In the genomic region with DNA sequence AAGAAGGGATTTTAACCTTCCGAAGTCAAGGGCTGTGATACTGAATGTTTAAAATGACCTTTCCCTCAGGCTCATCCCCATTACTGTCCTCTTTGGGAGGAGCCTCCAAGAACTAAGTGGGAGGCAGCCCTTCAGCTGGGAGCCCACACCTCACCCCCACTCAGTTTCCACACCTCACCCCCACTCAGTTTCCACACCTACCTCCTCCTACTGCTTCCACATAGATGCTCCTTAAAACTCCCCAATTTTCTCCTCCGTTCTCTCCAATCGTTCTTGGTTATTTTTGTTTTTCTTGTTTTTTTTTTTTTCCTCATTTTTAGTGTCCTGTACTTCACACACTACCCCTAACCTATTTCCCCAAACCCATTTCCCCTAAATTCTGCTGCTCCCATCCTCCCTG, we compare ENCODE assay signal across 15 cellular contexts. TPM values are rescaled to one million over a fixed set of nuclear protein-coding genes. Genes with fewer than 3 reads are reported as not detected.
DNase-seq lines count a peak whose midpoint lies in the region; ATAC-seq and TF ChIP-seq lines count a peak whose summit lies in the region.
"Had no signal": no experiment of that assay in that cellular context is flagged by ENCODE, and none has a peak within 500 bp of the region (broad histone marks: within the 10 kb centered on the region; RNA-seq: fewer than 3 reads in every experiment).

No MANE protein-coding gene starts in this region.

- ATAC-seq in stimulated activated naive CD8-positive, alpha-beta T cell treated with anti-CD3 and anti-CD28 coated beads, Interleukin-15, amount 100 ng/mL, for 72 hours: no peak
- no peak for ATAC-seq in central memory CD8-positive, alpha-beta T cell (replicated peaks; ENCODE audit: extremely low read depth, poor library complexity, severe bottlenecking)
- no peak for ATAC-seq in activated naive CD8-positive, alpha-beta T cell treated with anti-CD3 and anti-CD28 coated beads, Interleukin-2, amount 50 U/mL, for 24 hours
- ATAC-seq: CD8-positive, alpha-beta T cell; GM23338; HCT116 had no signal

- no peak for DNase-seq in stimulated activated naive CD8-positive, alpha-beta T cell treated with anti-CD3 and anti-CD28 coated beads, Interleukin-15, amount 100 ng/mL, for 72 hours
- no peak for DNase-seq in central memory CD8-positive, alpha-beta T cell (ENCODE audit: low spot score in 2 of 2)
- no peak for DNase-seq in mesothelial cell of epicardium (ENCODE audit: low spot score in 2 of 2, unreplicated experiment in 2 of 2)
- DNase-seq in activated naive CD8-positive, alpha-beta T cell treated with anti-CD3 and anti-CD28 coated beads, Interleukin-2, amount 50 U/mL, for 24 hours: no peak
- no peak for DNase-seq in activated naive CD4-positive, alpha-beta T cell treated with anti-CD3 and anti-CD28 coated beads for 36 hours
- DNase-seq: Caco-2; CD4-positive, CD25-positive, alpha-beta regulatory T cell; CD8-positive, alpha-beta T cell; DMS153; DND-41; H9; HFFc6 had no signal

- H3K4me1 Mint-ChIP-seq in stimulated activated naive CD8-positive, alpha-beta T cell treated with anti-CD3 and anti-CD28 coated beads, Interleukin-15, Interleukin-2, amounts not matched to agents 100 ng/mL and 50 ng/mL, for 24 hours (ENCODE audit: low read depth): no peaks in the 10 kb centered on the region
- H3K4me1 Mint-ChIP-seq in stimulated activated naive CD8-positive, alpha-beta T cell treated with anti-CD3 and anti-CD28 coated beads, Interleukin-15, amount 100 ng/mL, for 72 hours: no peaks in the 10 kb centered on the region
- no peaks in the 10 kb centered on the region for H3K4me1 Mint-ChIP-seq in central memory CD8-positive, alpha-beta T cell
- peaks cover 19% of the 10 kb centered on the region for H3K4me1 Mint-ChIP-seq in mesothelial cell of epicardium
- no peaks in the 10 kb centered on the region for H3K4me1 Mint-ChIP-seq in activated naive CD8-positive, alpha-beta T cell treated with anti-CD3 and anti-CD28 coated beads, Interleukin-2, amount 50 U/mL, for 24 hours
- no peaks in the 10 kb centered on the region for H3K4me1 Mint-ChIP-seq in activated naive CD4-positive, alpha-beta T cell treated with anti-CD3 and anti-CD28 coated beads for 36 hours (ENCODE audit: low read depth)
- H3K4me1 Mint-ChIP-seq: CD4-positive, CD25-positive, alpha-beta regulatory T cell; GM23338 had no signal

- H3K36me3 Mint-ChIP-seq in stimulated activated naive CD8-positive, alpha-beta T cell treated with anti-CD3 and anti-CD28 coated beads, Interleukin-15, Interleukin-2, amounts not matched to agents 100 ng/mL and 50 ng/mL, for 24 hours (ENCODE audit: low read depth): no peaks in the 10 kb centered on the region
- H3K36me3 Mint-ChIP-seq in central memory CD8-positive, alpha-beta T cell (ENCODE audit: insufficient read depth): no peaks in the 10 kb centered on the region
- H3K36me3 Mint-ChIP-seq in mesothelial cell of epicardium: peaks cover 11% of the 10 kb centered on the region
- no peaks in the 10 kb centered on the region for H3K36me3 Mint-ChIP-seq in activated naive CD8-positive, alpha-beta T cell treated with anti-CD3 and anti-CD28 coated beads, Interleukin-2, amount 50 U/mL, for 24 hours (ENCODE audit: low read depth)
- no peaks in the 10 kb centered on the region for H3K36me3 Mint-ChIP-seq in activated naive CD4-positive, alpha-beta T cell treated with anti-CD3 and anti-CD28 coated beads for 36 hours (ENCODE audit: low read depth)
- H3K36me3 Mint-ChIP-seq: CD4-positive, CD25-positive, alpha-beta regulatory T cell; CD8-positive, alpha-beta T cell had no signal

- TF ChIP-seq CTCF in mesothelial cell of epicardium (IDR thresholded peaks at IDR 0.05; ENCODE audit: unreplicated experiment): no peak

- peak overlapping the region; percentile 50 for H3K27ac Mint-ChIP-seq in stimulated activated naive CD8-positive, alpha-beta T cell treated with anti-CD3 and anti-CD28 coated beads, Interleukin-15, Interleukin-2, amounts not matched to agents 100 ng/mL and 50 ng/mL, for 24 hours
- H3K27ac Mint-ChIP-seq in stimulated activated naive CD8-positive, alpha-beta T cell treated with anti-CD3 and anti-CD28 coated beads, Interleukin-15, amount 100 ng/mL, for 72 hours: no peak overlapping the region
- H3K27ac Mint-ChIP-seq in central memory CD8-positive, alpha-beta T cell (ENCODE audit: low read depth): peak overlapping the region; percentile 38
- H3K27ac Mint-ChIP-seq in mesothelial cell of epicardium: peak overlapping the region; percentile 0
- no peak overlapping the region for H3K27ac Mint-ChIP-seq in activated naive CD8-positive, alpha-beta T cell treated with anti-CD3 and anti-CD28 coated beads, Interleukin-2, amount 50 U/mL, for 24 hours
- H3K27ac Mint-ChIP-seq in activated naive CD4-positive, alpha-beta T cell treated with anti-CD3 and anti-CD28 coated beads for 36 hours: no peak overlapping the region
- H3K27ac Mint-ChIP-seq: CD4-positive, CD25-positive, alpha-beta regulatory T cell; CD8-positive, alpha-beta T cell; GM23338 had no signal

- intact Hi-C loops in activated naive CD4-positive, alpha-beta T cell treated with anti-CD3 and anti-CD28 coated beads for 36 hours (cut with micrococcal nuclease): loop anchor here (5.0 kb wide), 1 partner anchor 148 kb away; no protein-coding TSS in a partner anchor

- no peaks in the 10 kb centered on the region for H3K9me3 Mint-ChIP-seq in stimulated activated naive CD8-positive, alpha-beta T cell treated with anti-CD3 and anti-CD28 coated beads, Interleukin-15, Interleukin-2, amounts not matched to agents 100 ng/mL and 50 ng/mL, for 24 hours
- H3K9me3 Mint-ChIP-seq in stimulated activated naive CD8-positive, alpha-beta T cell treated with anti-CD3 and anti-CD28 coated beads, Interleukin-15, amount 100 ng/mL, for 72 hours: no peaks in the 10 kb centered on the region
- H3K9me3 Mint-ChIP-seq in central memory CD8-positive, alpha-beta T cell: no peaks in the 10 kb centered on the region
- H3K9me3 Mint-ChIP-seq in mesothelial cell of epicardium: no peaks in the 10 kb centered on the region
- H3K9me3 Mint-ChIP-seq in activated naive CD8-positive, alpha-beta T cell treated with anti-CD3 and anti-CD28 coated beads, Interleukin-2, amount 50 U/mL, for 24 hours: no peaks in the 10 kb centered on the region
- H3K9me3 Mint-ChIP-seq in activated naive CD4-positive, alpha-beta T cell treated with anti-CD3 and anti-CD28 coated beads for 36 hours: no peaks in the 10 kb centered on the region
- H3K9me3 Mint-ChIP-seq: CD4-positive, CD25-positive, alpha-beta regulatory T cell; CD8-positive, alpha-beta T cell; GM23338; H9; HFFc6 had no signal

- H3K27me3 Mint-ChIP-seq in stimulated activated naive CD8-positive, alpha-beta T cell treated with anti-CD3 and anti-CD28 coated beads, Interleukin-15, Interleukin-2, amounts not matched to agents 100 ng/mL and 50 ng/mL, for 24 hours: peaks cover 5% of the 10 kb centered on the region
- peaks cover 12% of the 10 kb centered on the region for H3K27me3 Mint-ChIP-seq in stimulated activated naive CD8-positive, alpha-beta T cell treated with anti-CD3 and anti-CD28 coated beads, Interleukin-15, amount 100 ng/mL, for 72 hours
- peaks cover 45% of the 10 kb centered on the region for H3K27me3 Mint-ChIP-seq in central memory CD8-positive, alpha-beta T cell
- no peaks in the 10 kb centered on the region for H3K27me3 Mint-ChIP-seq in mesothelial cell of epicardium (ENCODE audit: low read depth)
- H3K27me3 Mint-ChIP-seq in activated naive CD8-positive, alpha-beta T cell treated with anti-CD3 and anti-CD28 coated beads, Interleukin-2, amount 50 U/mL, for 24 hours: peaks cover 7% of the 10 kb centered on the region
- H3K27me3 Mint-ChIP-seq in activated naive CD4-positive, alpha-beta T cell treated with anti-CD3 and anti-CD28 coated beads for 36 hours (ENCODE audit: low read depth): peaks cover 2% of the 10 kb centered on the region

- no peak overlapping the region for H3K4me3 Mint-ChIP-seq in stimulated activated naive CD8-positive, alpha-beta T cell treated with anti-CD3 and anti-CD28 coated beads, Interleukin-15, Interleukin-2, amounts not matched to agents 100 ng/mL and 50 ng/mL, for 24 hours
- H3K4me3 Mint-ChIP-seq in stimulated activated naive CD8-positive, alpha-beta T cell treated with anti-CD3 and anti-CD28 coated beads, Interleukin-15, amount 100 ng/mL, for 72 hours: no peak overlapping the region
- no peak overlapping the region for H3K4me3 Mint-ChIP-seq in central memory CD8-positive, alpha-beta T cell
- no peak overlapping the region for H3K4me3 Mint-ChIP-seq in mesothelial cell of epicardium
- no peak overlapping the region for H3K4me3 Mint-ChIP-seq in activated naive CD8-positive, alpha-beta T cell treated with anti-CD3 and anti-CD28 coated beads, Interleukin-2, amount 50 U/mL, for 24 hours
- no peak overlapping the region for H3K4me3 Mint-ChIP-seq in activated naive CD4-positive, alpha-beta T cell treated with anti-CD3 and anti-CD28 coated beads for 36 hours
- H3K4me3 Mint-ChIP-seq: CD4-positive, CD25-positive, alpha-beta regulatory T cell; CD8-positive, alpha-beta T cell; GM23338; H9 had no signal

- CTCF ChIA-PET in activated naive CD4-positive, alpha-beta T cell treated with anti-CD3 and anti-CD28 coated beads for 36 hours (lab: Charles Lee): interaction anchor here (0.7 kb wide), 1 partner anchor 461 kb away, joined by 4 read pairs; no protein-coding TSS in a partner anchor

RNA-seq across cellular contexts. Expression of gene ANXA3, which starts 31.6 kb away (rescaled TPM):
- total RNA-seq in mesothelial cell of epicardium: 86.1 to 90.2 TPM (median 87.2 TPM) in 3 replicates
- total RNA-seq in activated naive CD4-positive, alpha-beta T cell treated with anti-CD3 and anti-CD28 coated beads for 36 hours: 1 to 10 TPM; 1.2 to 3.0 TPM
- total RNA-seq: CD4-positive, CD25-positive, alpha-beta regulatory T cell; CD8-positive, alpha-beta T cell had no signal

Comparison
In these comparisons a context has a peak if more than half of its experiments do, and no peak if none do; other contexts are left out.
1. H3K27ac Mint-ChIP-seq: peak in stimulated activated naive CD8-positive, alpha-beta T cell treated with anti-CD3 and anti-CD28 coated beads, Interleukin-15, Interleukin-2, amounts not matched to agents 100 ng/mL and 50 ng/mL, for 24 hours (single experiment), central memory CD8-positive, alpha-beta T cell (single experiment) and mesothelial cell of epicardium (single experiment); none in stimulated activated naive CD8-positive, alpha-beta T cell treated with anti-CD3 and anti-CD28 coated beads, Interleukin-15, amount 100 ng/mL, for 72 hours (0 of 2), activated naive CD8-positive, alpha-beta T cell treated with anti-CD3 and anti-CD28 coated beads, Interleukin-2, amount 50 U/mL, for 24 hours (single experiment) and activated naive CD4-positive, alpha-beta T cell treated with anti-CD3 and anti-CD28 coated beads for 36 hours (single experiment).
2. RNA of gene ANXA3, which starts 31.6 kb away (total RNA-seq): 86.1 to 90.2 TPM in mesothelial cell of epicardium; 1.2 to 3.0 TPM in activated naive CD4-positive, alpha-beta T cell treated with anti-CD3 and anti-CD28 coated beads for 36 hours; every median in the first group is over 10 times any median in the second.